20 cellular contexts compared by ENCODE assay signal in the genomic region with DNA sequence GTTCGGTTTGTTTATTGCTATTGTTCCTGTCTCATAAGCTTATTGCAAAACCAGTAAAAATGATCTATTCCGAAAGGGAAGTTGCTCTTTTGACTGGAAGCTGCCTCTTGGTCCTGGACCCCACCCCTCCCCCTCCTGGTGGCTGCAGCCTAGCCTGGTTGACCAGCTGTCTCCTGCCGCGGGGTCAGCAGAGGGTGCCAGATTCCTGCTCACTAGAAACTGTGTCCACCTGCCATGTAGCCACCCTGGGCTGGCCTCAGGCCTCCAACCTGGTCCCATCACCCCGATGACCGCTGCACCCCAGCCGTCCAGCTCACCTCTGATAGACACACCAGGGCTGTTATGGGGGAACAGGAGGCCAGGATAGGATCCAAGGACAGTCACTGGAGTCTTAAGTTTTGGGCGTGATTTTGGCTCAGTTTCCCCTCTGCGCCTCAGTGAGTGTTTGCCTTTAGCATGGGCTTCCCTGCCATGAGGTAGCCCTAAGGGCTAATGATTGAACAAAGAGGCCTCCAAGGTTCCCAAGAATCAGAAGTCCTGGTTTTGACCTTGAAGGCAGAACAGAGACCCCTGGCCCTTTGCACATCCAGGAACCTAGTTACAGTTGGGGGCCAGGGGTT. TPM values are rescaled to one million over a fixed set of nuclear protein-coding genes. Genes with fewer than 3 reads are reported as not detected.
DNase-seq lines count a peak whose midpoint lies in the region; ATAC-seq, FAIRE-seq and TF ChIP-seq lines count a peak whose summit lies in the region.
"Had no signal": no experiment of that assay in that cellular context is flagged by ENCODE, and none has a peak within 500 bp of the region (broad histone marks: within the 10 kb centered on the region; RNA-seq: fewer than 3 reads in every experiment).

No MANE protein-coding gene starts in this region.

- 20% methylated on average over 5 of the region's 9 CpGs for WGBS in HepG2 (ENCODE audit: low lambda C conversion rate)

- peak; percentile 82 for TF ChIP-seq CTCF in WERI-Rb-1 (IDR thresholded peaks at IDR 0.05; ENCODE audit: low read depth, low read length)
- peak; percentile 96 for TF ChIP-seq CTCF in HepG2 (CRISPR knock-in tag; IDR thresholded peaks at IDR 0.05)

- no peak overlapping the region for H3K27ac ChIP-seq in WERI-Rb-1
- H3K27ac ChIP-seq in HepG2 (ENCODE audit: extremely low read length, insufficient read depth, low read length): peak overlapping the region; percentile 76
- H3K27ac ChIP-seq: 22Rv1, tibial artery had no signal

- no peaks in the 10 kb centered on the region for H4K20me1 ChIP-seq in HepG2 (ENCODE audit: insufficient read depth, low read length)

- no peak overlapping the region for H3K27ac Mint-ChIP-seq in T-helper 17 cell
- H3K27ac Mint-ChIP-seq: activated T-helper 2 cell treated with anti-CD3 and anti-CD28 coated beads, Interferon-gamma antibody, Interleukin-2, Interleukin-4, amounts not matched to agents 10 μg/mL and 5 μg/mL and 100 μg/mL, durations not matched to agents 14 hours and 24 hours and 36 hours; stimulated activated memory B cell treated with anti-CD40 and anti-IgM and Interleukin-4, amounts not matched to agents 10 μg/mL and 1 μg/mL and 100 μg/mL, for 72 hours had no signal

- BruUV-seq in HepG2 (replicated peaks; lab: Mats Ljungman, UMichigan): no TSS peak

- H2AFZ ChIP-seq in HepG2 (ENCODE audit: low read length): no peak overlapping the region

- CTCF ChIA-PET in HepG2 (lab: Yijun Ruan, JAX; ENCODE audit: low intra/inter-chr PET ratio, low total read pairs): interaction anchor here (1.2 to 2.2 kb wide), 3 partner anchors 54 to 446 kb away, joined by 3 to 16 read pairs (median 10); no protein-coding TSS in a partner anchor

- in situ Hi-C loops in HepG2 (cut with HindIII; ENCODE audit: extremely low pct_ligation_motif_present, low pct_unique_long_range_greater_than_20kb): loop anchor here (5.0 to 25.0 kb wide), 3 partner anchors 208 to 543 kb away; partner anchors contain the start of genes PKD2L1 and SCD

- no peaks in the 10 kb centered on the region for H3K9me3 ChIP-seq in WERI-Rb-1 (ENCODE audit: severe bottlenecking)
- H3K9me3 ChIP-seq in HepG2 (ENCODE audit: low read length): no peaks in the 10 kb centered on the region
- no peaks in the 10 kb centered on the region for H3K9me3 ChIP-seq in T-helper 17 cell (ENCODE audit: control insufficient read depth, low read length, poor library complexity, severe bottlenecking)
- H3K9me3 ChIP-seq: adrenal gland, tibial artery had no signal

- intact Hi-C loops in HepG2 (cut with micrococcal nuclease; ENCODE audit: unreplicated experiment): loop anchor here (2.0 to 5.0 kb wide), 5 partner anchors 53 to 361 kb away; partner anchors contain the start of gene SEC31B

- POLR2A ChIA-PET in HepG2 (lab: Yijun Ruan, JAX): interaction anchor here (0.7 to 4.1 kb wide), 6 partner anchors 9 to 539 kb away, joined by 3 to 34 read pairs (median 5); partner anchors contain the start of gene SLF2

- no peak for TF ChIP-seq POLR2A in HepG2 (IDR thresholded peaks at IDR 0.05; ENCODE audit: insufficient read depth in 1 of 2, low read depth in 2 of 2, low read length in 2 of 2)

- TF ChIP-seq EP300 in HepG2 (IDR thresholded peaks at IDR 0.05; ENCODE audit: low read depth in 2 of 2, low read length in 2 of 2): peak in 1 of 2 experiments; percentile 11; a peak in 1 of 4 replicates
- no peak for TF ChIP-seq EP300 in HepG2 (CRISPR knock-in tag; IDR thresholded peaks at IDR 0.05; ENCODE audit: borderline replicate concordance)

- TF ChIP-seq RAD21 in HepG2 (CRISPR knock-in tag; IDR thresholded peaks at IDR 0.05): peak; percentile 83

- H3K36me3 Mint-ChIP-seq in T-helper 17 cell (ENCODE audit: low read depth): no peaks in the 10 kb centered on the region
- H3K36me3 Mint-ChIP-seq: stimulated activated memory B cell treated with anti-CD40 and anti-IgM and Interleukin-4, amounts not matched to agents 10 μg/mL and 1 μg/mL and 100 μg/mL, for 72 hours had no signal

- no peak overlapping the region for H3K4me3 Mint-ChIP-seq in T-helper 17 cell
- H3K4me3 Mint-ChIP-seq: stimulated activated memory B cell treated with anti-CD40 and anti-IgM and Interleukin-4, amounts not matched to agents 10 μg/mL and 1 μg/mL and 100 μg/mL, for 72 hours had no signal

- peak overlapping the region; percentile 67 for H3K4me2 ChIP-seq in HepG2 (ENCODE audit: low read depth, low read length)

- ATAC-seq in HepG2: peak; percentile 63
- no peak for ATAC-seq in T-helper 17 cell
- ATAC-seq: activated CD4-positive, CD25-positive, alpha-beta regulatory T cell treated with anti-CD3 and anti-CD28 coated beads, Interleukin-2, amount 50 U/mL, for 24 hours had no signal

- H3K4me1 Mint-ChIP-seq in T-helper 17 cell: no peaks in the 10 kb centered on the region
- H3K4me1 Mint-ChIP-seq: stimulated activated memory B cell treated with anti-CD40 and anti-IgM and Interleukin-4, amounts not matched to agents 10 μg/mL and 1 μg/mL and 100 μg/mL, for 72 hours had no signal

- no peaks in the 10 kb centered on the region for H3K36me3 ChIP-seq in H7 (replicated peaks; ENCODE audit: control insufficient read depth, insufficient read depth, low read length)
- no peaks in the 10 kb centered on the region for H3K36me3 ChIP-seq in WERI-Rb-1
- H3K36me3 ChIP-seq in HepG2 (replicated peaks in 1 of 2; ENCODE audit: control insufficient read depth in 1 of 2, insufficient read depth in 2 of 2, low read length in 2 of 2): no peaks in the 10 kb centered on the region
- H3K36me3 ChIP-seq: adrenal gland, tibial artery had no signal

- no peaks in the 10 kb centered on the region for H3K79me2 ChIP-seq in HepG2 (ENCODE audit: insufficient read depth, low read length)

- H3K27me3 ChIP-seq in H7 (ENCODE audit: control insufficient read depth, insufficient read depth, low read length): peaks cover 2% of the 10 kb centered on the region
- no peaks in the 10 kb centered on the region for H3K27me3 ChIP-seq in WERI-Rb-1 (ENCODE audit: insufficient read depth, low read depth, severe bottlenecking)
- H3K27me3 ChIP-seq in HepG2 (ENCODE audit: control insufficient read depth in 1 of 2, insufficient read depth in 2 of 2, low read length in 2 of 2): no peaks in the 10 kb centered on the region
- H3K27me3 ChIP-seq: adrenal gland had no signal

- peaks cover 95% of the 10 kb centered on the region for H3K4me1 ChIP-seq in HepG2 (ENCODE audit: insufficient read depth, low read length)

- no peak overlapping the region for H3K9ac ChIP-seq in HepG2 (ENCODE audit: insufficient read depth, low read depth, low read length)

- DNase-seq in DMS53 (lab: John Stamatoyannopoulos, UW): peak; percentile 18
- no peak for DNase-seq in DMS53 treated with DMSO at 0.1 percent for 48 hours (lab: John Stamatoyannopoulos, UW; ENCODE audit: unreplicated experiment)
- DNase-seq in H7: peak; percentile 65
- DNase-seq in WERI-Rb-1: peak; percentile 91
- peak; percentile 56 for DNase-seq in HepG2 (ENCODE audit: low spot score)
- no peak for DNase-seq in CD1c-positive myeloid dendritic cell (ENCODE audit: extremely low spot score)
- DNase-seq in NCI-H345 (lab: John Stamatoyannopoulos, UW): no peak
- DNase-seq in T-helper 17 cell: no peak
- DNase-seq: caudate nucleus; islet precursor cell; mesendoderm; NCI-H1436 treated with DMSO at 0.1 percent for 48 hours; NK-92 treated with Interleukin-12 subunit alpha and Interleukin-12 subunit beta, amount 100 ng/mL, for 24 hours; SIG-M5; tibial artery had no signal

- H3K4me3 ChIP-seq in H7 (ENCODE audit: insufficient read depth, low read depth, low read length): no peak overlapping the region
- no peak overlapping the region for H3K4me3 ChIP-seq in WERI-Rb-1 (ENCODE audit: low read depth, low read length)
- H3K4me3 ChIP-seq in HepG2 (replicated peaks in 1 of 3; ENCODE audit: insufficient read depth in 1 of 3, low read depth in 2 of 3, low read length in 3 of 3): peak overlapping the region in 1 of 3 experiments; percentile 29; a peak in 2 of 6 replicates
- H3K4me3 ChIP-seq: adrenal gland, tibial artery had no signal

- peaks cover 43% of the 10 kb centered on the region for H3K27me3 Mint-ChIP-seq in T-helper 17 cell

- peak; percentile 87 for FAIRE-seq in HepG2 (lab: Jason Lieb, UNC)

TF ChIP-seq in HepG2, 621 proteins besides CTCF, POLR2A, EP300 and RAD21 (continues in another document):
- TF ChIP-seq ZNF451 (CRISPR knock-in tag; IDR thresholded peaks at IDR 0.05): peak; percentile 84
- TF ChIP-seq SMYD3 (CRISPR knock-in tag; IDR thresholded peaks at IDR 0.05): 0 out of 2 replicates have a peak, but pooled peaks have one; percentile 54
- TF ChIP-seq FOXA1 (IDR thresholded peaks at IDR 0.05): no peak
- 0 out of 2 replicates have a peak, but pooled peaks have one; percentile 29 for TF ChIP-seq FOXA1 (CRISPR knock-in tag; IDR thresholded peaks at IDR 0.05)
- TF ChIP-seq HCFC1 (IDR thresholded peaks at IDR 0.05; ENCODE audit: low read depth, low read length): no peak

RNA-seq across cellular contexts. Expression of gene SLF2, which starts 32.9 kb away (rescaled TPM):
- total RNA-seq in H7 (2014; rRNA removed; shearing (Covaris generic)): 11.1 and 16.3 TPM in 2 replicates
- total RNA-seq in HepG2 (2016; rRNA removed; fragmentation: Illumina TruSeq; extraction: Trizol): 48.1 and 59.8 TPM in 2 replicates
- total RNA-seq in HepG2 (2016; cell fraction: cytosol; rRNA removed; fragmentation: Illumina TruSeq; extraction: Trizol; ENCODE audit: low read depth): 35.7 and 39.2 TPM in 2 replicates
- total RNA-seq in HepG2 (2016; cell fraction: insoluble cytoplasmic fraction; rRNA removed; fragmentation: Illumina TruSeq; extraction: Trizol): 48.7 and 55.8 TPM in 2 replicates
- total RNA-seq in HepG2 (2016; cell fraction: membrane; rRNA removed; fragmentation: Illumina TruSeq; extraction: Trizol): 37.2 and 42.1 TPM in 2 replicates
- total RNA-seq in HepG2 (2016; cell fraction: nucleus; rRNA removed; fragmentation: Illumina TruSeq; extraction: Trizol): 58.3 and 64.6 TPM in 2 replicates
- 12.2 and 12.6 TPM in 2 replicates for polyA plus RNA-seq in HepG2 (2011; rRNA removed)
- 5.8 and 6.0 TPM in 2 replicates for polyA plus RNA-seq in HepG2 (2011; cell fraction: cytosol; rRNA removed)
- polyA plus RNA-seq in HepG2 (2011; cell fraction: nucleus; rRNA removed): 18.9 and 23.2 TPM in 2 replicates
- 15.3 and 20.8 TPM in 2 replicates for polyA plus RNA-seq in HepG2 (2012)
- 3.5 and 4.7 TPM in 2 replicates for polyA plus RNA-seq in HepG2 (2016; cell fraction: cytosol; fragmentation: Illumina TruSeq; extraction: Trizol; ENCODE audit: low read depth)
- polyA plus RNA-seq in HepG2 (2016; cell fraction: insoluble cytoplasmic fraction; fragmentation: Illumina TruSeq; extraction: Trizol; ENCODE audit: low read depth): 30.2 and 31.7 TPM in 2 replicates
- polyA plus RNA-seq in HepG2 (2016; cell fraction: membrane; fragmentation: Illumina TruSeq; extraction: Trizol; ENCODE audit: low read depth): 7.6 and 8.6 TPM in 2 replicates
- 55.6 and 64.3 TPM in 2 replicates for polyA plus RNA-seq in HepG2 (2016; cell fraction: nucleus; fragmentation: Illumina TruSeq; extraction: Trizol; ENCODE audit: insufficient read depth, low read depth)
- polyA minus RNA-seq in HepG2 (2011; rRNA and poly(A)+ RNA removed; ENCODE audit: low replicate concordance): 9.0 and 14.8 TPM in 2 replicates
- polyA minus RNA-seq in HepG2 (2011; cell fraction: cytosol; rRNA and poly(A)+ RNA removed): 15.4 and 17.1 TPM in 2 replicates
- polyA minus RNA-seq in HepG2 (2011; cell fraction: nucleus; rRNA and poly(A)+ RNA removed): 88.7 and 96.8 TPM in 2 replicates
- 10 to 100 TPM; 16.8 to 19.3 TPM for total RNA-seq in T-helper 17 cell

Comparison
In these comparisons a context has a peak if more than half of its experiments do, and no peak if none do; other contexts are left out.
1. DNase-seq: peak in DMS53 (single experiment), H7 (single experiment), WERI-Rb-1 (single experiment) and HepG2 (single experiment); none in DMS53 treated with DMSO at 0.1 percent for 48 hours (single experiment), CD1c-positive myeloid dendritic cell (single experiment), NCI-H345 (single experiment) and T-helper 17 cell (0 of 3).